Comparison of ENCODE assay signal across 26 cellular contexts in the genomic region with DNA sequence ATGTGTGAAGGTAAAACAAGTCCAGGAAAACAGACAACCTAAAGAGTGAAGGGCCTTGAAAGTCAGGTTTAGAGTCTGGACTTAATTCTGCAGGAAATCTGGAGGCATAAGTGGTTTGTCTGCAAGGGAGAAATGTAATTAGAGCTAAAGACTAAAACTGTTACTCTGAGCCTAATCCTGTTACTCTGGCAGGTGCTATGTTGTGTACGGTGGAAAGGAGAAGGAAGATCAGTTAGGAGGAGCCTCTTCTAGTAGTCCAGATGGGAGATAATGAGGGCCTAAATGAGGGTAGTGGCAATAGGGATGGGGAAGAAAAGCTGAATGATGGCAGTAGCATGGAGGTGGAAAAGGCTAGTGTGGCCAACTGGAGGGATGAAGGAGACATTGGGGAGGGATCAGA.
"Had no signal": no experiment of that assay in that cellular context is flagged by ENCODE, and none has a peak within 500 bp of the region (broad histone marks: within the 10 kb centered on the region; RNA-seq: fewer than 3 reads in every experiment).

No MANE protein-coding gene starts in this region.

- H3K27ac ChIP-seq: left lung, lower lobe of right lung, parathyroid adenoma, psoas muscle, right lobe of liver, stomach, testis, thyroid gland, transverse colon, upper lobe of left lung, vagina had no signal

- DNase-seq: immature natural killer cell; kidney; left colon; left lung; lower lobe of right lung; mammary epithelial cell; mesenchymal stem cell; naive thymus-derived CD8-positive, alpha-beta T cell; nucleus accumbens; psoas muscle; right lobe of liver; stimulated activated CD4-positive, alpha-beta T cell treated with anti-CD3 and anti-CD28 coated beads, Interleukin-1b, Interleukin-23, amount 100 ng/mL, for 48 hours; stimulated activated CD4-positive, alpha-beta T cell treated with anti-CD3 and anti-CD28 coated beads, Interleukin-2, amount 100 ng/mL, for 48 hours; stimulated activated naive B cell treated with anti-CD40 and anti-IgM and Interleukin-4, amounts not matched to agents 10 μg/mL and 1 μg/mL and 100 μg/mL, for 72 hours; stimulated activated naive CD8-positive, alpha-beta T cell treated with anti-CD3 and anti-CD28 coated beads, Interleukin-15, Interleukin-2, amounts not matched to agents 100 U/mL and 50 U/mL, for 24 hours; stomach; testis; thyroid gland; transverse colon; upper lobe of left lung had no signal

- H3K4me3 Mint-ChIP-seq: immature natural killer cell; naive thymus-derived CD8-positive, alpha-beta T cell; nephron; neural crest cell; stimulated activated naive B cell treated with anti-CD40 and anti-IgM and Interleukin-4, amounts not matched to agents 10 μg/mL and 1 μg/mL and 100 μg/mL, for 72 hours had no signal

- ATAC-seq: left colon; left lung; lower lobe of right lung; naive thymus-derived CD8-positive, alpha-beta T cell; psoas muscle; right lobe of liver; stimulated activated naive B cell treated with anti-CD40 and anti-IgM and Interleukin-4, amounts not matched to agents 10 μg/mL and 1 μg/mL and 100 μg/mL, for 72 hours; stimulated activated naive CD8-positive, alpha-beta T cell treated with anti-CD3 and anti-CD28 coated beads, Interleukin-15, Interleukin-2, amounts not matched to agents 100 U/mL and 50 U/mL, for 24 hours had no signal

- H3K27me3 ChIP-seq: left lung, right lobe of liver, stomach, testis, thyroid gland, transverse colon, upper lobe of left lung, vagina had no signal

- H3K4me1 ChIP-seq: lower lobe of right lung, parathyroid adenoma, psoas muscle, right lobe of liver, stomach, testis, upper lobe of left lung, vagina had no signal

- H3K36me3 Mint-ChIP-seq: naive thymus-derived CD8-positive, alpha-beta T cell had no signal

- H3K27ac Mint-ChIP-seq: immature natural killer cell; naive thymus-derived CD8-positive, alpha-beta T cell; nephron; stimulated activated naive B cell treated with anti-CD40 and anti-IgM and Interleukin-4, amounts not matched to agents 10 μg/mL and 1 μg/mL and 100 μg/mL, for 72 hours had no signal

- H3K4me3 ChIP-seq: left lung, lower lobe of right lung, psoas muscle, right lobe of liver, smooth muscle cell, stomach, testis, thyroid gland, transverse colon, upper lobe of left lung, vagina had no signal

- H3K4me2 ChIP-seq: smooth muscle cell had no signal

- H3K9me3 ChIP-seq: left lung, lower lobe of right lung, psoas muscle, right lobe of liver, stomach, testis, thyroid gland, transverse colon, upper lobe of left lung, vagina had no signal

- H3K27me3 Mint-ChIP-seq: naive thymus-derived CD8-positive, alpha-beta T cell; stimulated activated naive B cell treated with anti-CD40 and anti-IgM and Interleukin-4, amounts not matched to agents 10 μg/mL and 1 μg/mL and 100 μg/mL, for 72 hours had no signal

- H3K9me3 Mint-ChIP-seq: immature natural killer cell; naive thymus-derived CD8-positive, alpha-beta T cell; nephron; neural crest cell had no signal

- H3K36me3 ChIP-seq: left lung, lower lobe of right lung, right lobe of liver, stomach, thyroid gland, transverse colon, upper lobe of left lung, vagina had no signal

- H3K79me2 ChIP-seq: parathyroid adenoma had no signal

- FAIRE-seq: islet of Langerhans, kidney had no signal

- H3K4me1 Mint-ChIP-seq: immature natural killer cell, nephron had no signal

- H3K9ac ChIP-seq: parathyroid adenoma had no signal

- H2AFZ ChIP-seq: parathyroid adenoma had no signal
